Comparison of ENCODE assay signal across 1 cellular context in genomic region chr2:24702800-24703199, GRCh38.
A peak's percentile ranks its signal among the peaks of the same experiment; 100 is the strongest.
TF ChIP-seq lines count a peak whose summit lies in the region.

No MANE protein-coding gene starts in this region.

TF ChIP-seq in HCT116, 20 proteins besides CTCF, POLR2A, EP300 and RAD21 (continued from another document):
- no peak for TF ChIP-seq ZBTB33 (IDR thresholded peaks at IDR 0.05; ENCODE audit: extremely low read depth, insufficient replicate concordance, low read length)
- no peak for TF ChIP-seq MAX (IDR thresholded peaks at IDR 0.05)
- TF ChIP-seq EZH2 (IDR thresholded peaks at IDR 0.05) = no peak
- peak; percentile 82 for TF ChIP-seq SRF (IDR thresholded peaks at IDR 0.05; ENCODE audit: low read depth)
- no peak for TF ChIP-seq ZFX (IDR thresholded peaks at IDR 0.05)
- TF ChIP-seq CBX3 (IDR thresholded peaks at IDR 0.05; ENCODE audit: low read depth) = peak; percentile 83
- TF ChIP-seq YY1 (IDR thresholded peaks at IDR 0.05; ENCODE audit: extremely low read depth, insufficient replicate concordance, low read depth, low read length) = no peak
- peak; percentile 78 for TF ChIP-seq CEBPB (IDR thresholded peaks at IDR 0.05; ENCODE audit: low read depth)
- peak; percentile 21; the same call in 1 of the 2 replicates for TF ChIP-seq POLR2AphosphoS5 (IDR thresholded peaks at IDR 0.05; ENCODE audit: low read depth, low read length)
- no peak for TF ChIP-seq ZNF274 (IDR thresholded peaks at IDR 0.05; ENCODE audit: low read depth, low read length)
